In the genomic region with DNA sequence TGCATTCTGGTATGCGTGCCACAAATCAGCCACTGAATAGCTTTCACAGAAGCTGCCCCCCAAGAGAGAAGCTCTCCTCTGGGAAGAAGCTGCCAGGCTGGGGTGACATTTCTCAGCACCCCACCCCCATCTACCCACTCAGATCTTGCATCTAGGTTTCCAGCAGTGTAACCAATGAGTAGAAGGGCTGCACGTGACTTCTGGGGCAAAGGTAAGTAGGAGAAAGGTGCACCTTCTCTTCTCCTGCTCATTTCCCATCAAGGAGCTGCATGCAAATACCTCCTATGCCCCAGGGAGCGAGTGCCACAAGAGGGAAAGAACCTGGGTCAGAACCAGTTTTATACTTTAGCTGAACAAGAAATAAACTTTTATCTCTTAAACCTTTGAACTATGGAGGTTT, we compare ENCODE assay signal across 37 cellular contexts.
"Had no signal": no experiment of that assay in that cellular context is flagged by ENCODE, and none has a peak within 500 bp of the region (broad histone marks: within the 10 kb centered on the region; RNA-seq: fewer than 3 reads in every experiment).

No MANE protein-coding gene starts in this region.

- FAIRE-seq: astrocyte, TTC549 had no signal

- H3K9me3 ChIP-seq: adrenal gland had no signal

- H3K27ac ChIP-seq: adrenal gland, body of pancreas, brain microvascular endothelial cell, breast epithelium, VCaP had no signal

- H3K4me3 Mint-ChIP-seq: activated B cell treated with CpG ODN at 0.5 μM for 24 hours; activated CD4-positive, alpha-beta memory T cell treated with anti-CD3 and anti-CD28 coated beads for 36 hours; activated CD4-positive, alpha-beta T cell treated with anti-CD3 and anti-CD28 coated beads, Interleukin-2, amount 10 ng/mL, durations not matched to agents 24 days and 14 days; activated CD8-positive, alpha-beta T cell treated with anti-CD3 and anti-CD28 coated beads for 36 hours; activated naive CD4-positive, alpha-beta T cell treated with anti-CD3 and anti-CD28 coated beads for 36 hours; activated naive CD8-positive, alpha-beta T cell treated with anti-CD3 and anti-CD28 coated beads for 36 hours; activated T-cell treated with anti-CD3 and anti-CD28 coated beads, Interleukin-2, amount 50 U/mL, for 4 hours; activated T-cell treated with anti-CD3 and anti-CD28 coated beads, Interleukin-2, amount 50 U/mL, for 72 hours; activated T-helper 1 cell treated with anti-CD3 and anti-CD28 coated beads, Interleukin-12 subunit alpha, Interleukin-12 subunit beta, Interleukin-2, Interleukin-4 antibody, amounts not matched to agents 30 ng/mL and 10 ng/mL and 1 ng/mL, durations not matched to agents 14 hours and 24 hours and 36 hours; activated T-helper 17 cell treated with anti-CD3 and anti-CD28 coated beads, Interleukin-2, amount 50 U/mL, for 72 hours; T-helper 1 cell treated with Interleukin-12 subunit alpha and Interleukin-12 subunit beta and Interleukin-4 antibody, amounts not matched to agents 30 μg/mL and 1 μg/mL, for 36 hours; T-helper 2 cell treated with Interferon-gamma antibody and Interleukin-4, amounts not matched to agents 5 μg/mL and 100 μg/mL, for 36 hours had no signal

- H3K27ac Mint-ChIP-seq: activated B cell treated with CpG ODN at 0.5 μM for 24 hours; activated CD4-positive, alpha-beta memory T cell treated with anti-CD3 and anti-CD28 coated beads for 36 hours; activated CD4-positive, alpha-beta T cell treated with anti-CD3 and anti-CD28 coated beads, Interleukin-2, amount 10 ng/mL, durations not matched to agents 24 days and 14 days; activated CD8-positive, alpha-beta T cell treated with anti-CD3 and anti-CD28 coated beads for 36 hours; activated naive CD4-positive, alpha-beta T cell treated with anti-CD3 and anti-CD28 coated beads for 36 hours; activated naive CD4-positive, alpha-beta T cell treated with anti-CD3 and anti-CD28 coated beads, Interleukin-2, amount 50 U/mL, for 72 hours; activated naive CD8-positive, alpha-beta T cell treated with anti-CD3 and anti-CD28 coated beads for 36 hours; activated T-cell treated with anti-CD3 and anti-CD28 coated beads, Interleukin-2, amount 50 U/mL, for 72 hours; activated T-helper 1 cell treated with anti-CD3 and anti-CD28 coated beads, Interleukin-12 subunit alpha, Interleukin-12 subunit beta, Interleukin-2, Interleukin-4 antibody, amounts not matched to agents 30 ng/mL and 10 ng/mL and 1 ng/mL, durations not matched to agents 14 hours and 24 hours and 36 hours; activated T-helper 17 cell treated with anti-CD3 and anti-CD28 coated beads, Interleukin-2, amount 50 U/mL, for 72 hours; T-helper 1 cell treated with Interleukin-12 subunit alpha and Interleukin-12 subunit beta and Interleukin-4 antibody, amounts not matched to agents 30 μg/mL and 1 μg/mL, for 36 hours; T-helper 2 cell treated with Interferon-gamma antibody and Interleukin-4, amounts not matched to agents 5 μg/mL and 100 μg/mL, for 36 hours had no signal

- H3K4me3 ChIP-seq: adrenal gland, body of pancreas, breast epithelium had no signal

- DNase-seq: activated B cell treated with CpG ODN at 0.5 μM for 24 hours; activated CD4-positive, alpha-beta memory T cell treated with anti-CD3 and anti-CD28 coated beads for 36 hours; activated CD4-positive, alpha-beta T cell treated with anti-CD3 and anti-CD28 coated beads for 4 hours; activated CD4-positive, alpha-beta T cell treated with anti-CD3 and anti-CD28 coated beads, Interleukin-2, amount 10 ng/mL, durations not matched to agents 24 days and 14 days; activated CD4-positive, alpha-beta T cell treated with anti-CD3 and anti-CD28 coated beads, Interleukin-2, amount 50 U/mL, for 1 hour; activated CD4-positive, alpha-beta T cell treated with anti-CD3 and anti-CD28 coated beads, Interleukin-2, amount 50 U/mL, for 4 hours; activated CD4-positive, CD25-positive, alpha-beta regulatory T cell treated with anti-CD3 and anti-CD28 coated beads, Interleukin-2, amount 50 U/mL, for 72 hours; activated CD8-positive, alpha-beta memory T cell treated with anti-CD3 and anti-CD28 coated beads, Interleukin-2, amount 50 U/mL, for 4 hours; activated CD8-positive, alpha-beta T cell treated with anti-CD3 and anti-CD28 coated beads for 36 hours; activated effector memory CD4-positive, alpha-beta T cell treated with anti-CD3 and anti-CD28 coated beads, Interleukin-2, amount 50 U/mL, for 16 hours; activated gamma-delta T cell treated with Interleukin-2 at 50 U/mL for 16 hours; activated naive CD4-positive, alpha-beta T cell; activated naive CD4-positive, alpha-beta T cell treated with anti-CD3 and anti-CD28 coated beads for 36 hours; activated naive CD4-positive, alpha-beta T cell treated with anti-CD3 and anti-CD28 coated beads, Interleukin-2, amount 50 U/mL, for 16 hours; activated naive CD8-positive, alpha-beta T cell treated with anti-CD3 and anti-CD28 coated beads for 36 hours; activated T-cell treated with anti-CD3 and anti-CD28 coated beads for 4 hours; activated T-cell treated with anti-CD3 and anti-CD28 coated beads, Interleukin-2, amount 50 U/mL, for 1 hour; activated T-cell treated with anti-CD3 and anti-CD28 coated beads, Interleukin-2, amount 50 U/mL, for 4 hours; activated T-cell treated with anti-CD3 and anti-CD28 coated beads, Interleukin-2, amount 50 U/mL, for 72 hours; adrenal gland; amniotic stem cell; aorta; body of pancreas; brain microvascular endothelial cell; central memory CD4-positive, alpha-beta T cell; T-helper 1 cell; T-helper 2 cell; T-helper 9 cell had no signal

- H3K9me3 Mint-ChIP-seq: activated CD8-positive, alpha-beta T cell treated with anti-CD3 and anti-CD28 coated beads for 36 hours; activated T-cell treated with anti-CD3 and anti-CD28 coated beads, Interleukin-2, amount 50 U/mL, for 4 hours; activated T-cell treated with anti-CD3 and anti-CD28 coated beads, Interleukin-2, amount 50 U/mL, for 72 hours; activated T-helper 1 cell treated with anti-CD3 and anti-CD28 coated beads, Interleukin-12 subunit alpha, Interleukin-12 subunit beta, Interleukin-2, Interleukin-4 antibody, amounts not matched to agents 30 ng/mL and 10 ng/mL and 1 ng/mL, durations not matched to agents 14 hours and 24 hours and 36 hours; T-helper 2 cell treated with Interferon-gamma antibody and Interleukin-4, amounts not matched to agents 5 μg/mL and 100 μg/mL, for 36 hours had no signal

- H3K36me3 ChIP-seq: adrenal gland, brain microvascular endothelial cell, breast epithelium had no signal

- H3K4me1 Mint-ChIP-seq: activated CD4-positive, alpha-beta T cell treated with anti-CD3 and anti-CD28 coated beads, Interleukin-2, amount 10 ng/mL, durations not matched to agents 24 days and 14 days; activated T-helper 17 cell treated with anti-CD3 and anti-CD28 coated beads, Interleukin-2, amount 50 U/mL, for 72 hours had no signal

- H3K27me3 ChIP-seq: adrenal gland, body of pancreas, brain microvascular endothelial cell, breast epithelium had no signal

- H3K36me3 Mint-ChIP-seq: activated CD4-positive, alpha-beta memory T cell treated with anti-CD3 and anti-CD28 coated beads for 36 hours had no signal

- H3K27me3 Mint-ChIP-seq: activated B cell treated with CpG ODN at 0.5 μM for 24 hours; activated CD4-positive, alpha-beta memory T cell treated with anti-CD3 and anti-CD28 coated beads for 36 hours; activated CD8-positive, alpha-beta T cell treated with anti-CD3 and anti-CD28 coated beads for 36 hours had no signal

- H3K4me1 ChIP-seq: adrenal gland, body of pancreas, breast epithelium had no signal

- ATAC-seq: activated CD8-positive, alpha-beta T cell treated with anti-CD3 and anti-CD28 coated beads for 36 hours; activated naive CD4-positive, alpha-beta T cell treated with anti-CD3 and anti-CD28 coated beads, Interleukin-2, amount 50 U/mL, for 72 hours; activated T-cell treated with anti-CD3 and anti-CD28 coated beads, Interleukin-2, amount 50 U/mL, for 4 hours; activated T-cell treated with anti-CD3 and anti-CD28 coated beads, Interleukin-2, amount 50 U/mL, for 72 hours; activated T-helper 17 cell treated with anti-CD3 and anti-CD28 coated beads, Interleukin-2, amount 50 U/mL, for 72 hours; body of pancreas had no signal
